Comparison of ENCODE assay signal across 8 cellular contexts in genomic region chr10:117004238-117004626, GRCh38. TPM values are rescaled to one million over a fixed set of nuclear protein-coding genes. Genes with fewer than 3 reads are reported as not detected.
DNase-seq lines count a peak whose midpoint lies in the region; ATAC-seq and TF ChIP-seq lines count a peak whose summit lies in the region.

No MANE protein-coding gene starts in this region.

- H3K4me1 Mint-ChIP-seq in natural killer cell, result no peaks in the 10 kb centered on the region
- no peaks in the 10 kb centered on the region for H3K4me1 Mint-ChIP-seq in natural killer cell treated with Interleukin-12 subunit alpha and Interleukin-12 subunit beta and Interleukin-15 and Interleukin-18, amount 100 ng/mL, for 72 hours (ENCODE audit: low read depth in 2 of 2)

- peak overlapping the region; percentile 71 for H3K4me3 Mint-ChIP-seq in natural killer cell
- H3K4me3 Mint-ChIP-seq in natural killer cell treated with Interleukin-12 subunit alpha and Interleukin-12 subunit beta and Interleukin-15 and Interleukin-18, amount 100 ng/mL, for 72 hours, result no peak overlapping the region

- no peaks in the 10 kb centered on the region for H3K27me3 ChIP-seq in adipocyte (replicated peaks; ENCODE audit: control insufficient read depth, insufficient read depth, low read length)
- no peaks in the 10 kb centered on the region for H3K27me3 ChIP-seq in testis

- peaks cover 0 to 2% of the 10 kb centered on the region in 2 donors for H3K9me3 Mint-ChIP-seq in natural killer cell
- no peaks in the 10 kb centered on the region for H3K9me3 Mint-ChIP-seq in natural killer cell treated with Interleukin-12 subunit alpha and Interleukin-12 subunit beta and Interleukin-15 and Interleukin-18, amount 100 ng/mL, for 72 hours

- ATAC-seq in natural killer cell (no peak), HG03280 (IDR thresholded peaks at IDR 0.05; ENCODE audit: unreplicated experiment) (peak; percentile 37), GM19328 (IDR thresholded peaks at IDR 0.05; ENCODE audit: unreplicated experiment) (no peak), HG03139 (IDR thresholded peaks at IDR 0.05; ENCODE audit: unreplicated experiment) (no peak)
- ATAC-seq in natural killer cell treated with Interleukin-12 subunit alpha and Interleukin-12 subunit beta and Interleukin-15 and Interleukin-18, amount 100 ng/mL, for 72 hours, result no peak

- H3K4me1 ChIP-seq in adipocyte (ENCODE audit: control insufficient read depth, insufficient read depth, low read length) (no peaks in the 10 kb centered on the region), testis (no peaks in the 10 kb centered on the region)

- H3K4me3 ChIP-seq in adipocyte (ENCODE audit: low read length) (peak overlapping the region; percentile 91), testis (peak overlapping the region; percentile 74 to 78)

- H3K27ac ChIP-seq in testis, result peak overlapping the region; percentile 60 to 84

- H3K27me3 Mint-ChIP-seq in natural killer cell (ENCODE audit: low read depth in 2 of 2), result peaks cover 7 to 11% of the 10 kb centered on the region in 2 donors
- H3K27me3 Mint-ChIP-seq in natural killer cell treated with Interleukin-12 subunit alpha and Interleukin-12 subunit beta and Interleukin-15 and Interleukin-18, amount 100 ng/mL, for 72 hours, result peaks cover 11 to 13% of the 10 kb centered on the region in 2 donors

- TF ChIP-seq POLR2A in testis (IDR thresholded peaks at IDR 0.05), result no peak

- no peaks in the 10 kb centered on the region for H3K36me3 ChIP-seq in adipocyte (ENCODE audit: control insufficient read depth, insufficient read depth, low read length, severe bottlenecking)
- H3K36me3 ChIP-seq in testis (ENCODE audit: low read depth, missing control alignments), result no peaks in the 10 kb centered on the region

- intact Hi-C loops in natural killer cell (cut with micrococcal nuclease), result no loop called here
- intact Hi-C loops in testis (cut with DNase I; ENCODE audit: low total_unique reads), result no loop called here

- H3K9me3 ChIP-seq in adipocyte (ENCODE audit: control insufficient read depth, low read length), result no peaks in the 10 kb centered on the region
- no peaks in the 10 kb centered on the region for H3K9me3 ChIP-seq in testis

- 30% methylated on average over 7 of the region's 7 CpGs for WGBS in testis, 2 donors

- H3K27ac Mint-ChIP-seq in natural killer cell, result no peak overlapping the region
- H3K27ac Mint-ChIP-seq in natural killer cell treated with Interleukin-12 subunit alpha and Interleukin-12 subunit beta and Interleukin-15 and Interleukin-18, amount 100 ng/mL, for 72 hours, result no peak overlapping the region

- DNase-seq in natural killer cell (no peak), adipocyte (ENCODE audit: low read depth) (no peak), iris pigment epithelial cell (ENCODE audit: low read depth) (peak; percentile 4), testis (no peak)
- DNase-seq in natural killer cell treated with Interleukin-12 subunit alpha and Interleukin-12 subunit beta and Interleukin-15 and Interleukin-18, amount 100 ng/mL, for 72 hours (ENCODE audit: low spot score), result no peak

- no peaks in the 10 kb centered on the region for H3K36me3 Mint-ChIP-seq in natural killer cell
- H3K36me3 Mint-ChIP-seq in natural killer cell treated with Interleukin-12 subunit alpha and Interleukin-12 subunit beta and Interleukin-15 and Interleukin-18, amount 100 ng/mL, for 72 hours, result no peaks in the 10 kb centered on the region

- H3K9ac ChIP-seq in adipocyte (ENCODE audit: low read length), result peak overlapping the region; percentile 74

- TF ChIP-seq CTCF in natural killer cell (IDR thresholded peaks at IDR 0.05) (no peak), testis (IDR thresholded peaks at IDR 0.05) (no peak)

RNA-seq across cellular contexts. Expression of gene SHTN1, which starts 0.8 kb away (rescaled TPM):
- total RNA-seq in natural killer cell (1 to 10 TPM in 2 of 3 donors, under 1 TPM in 1; 0.88 to 1.4 (median 1.1) TPM), testis (10 to 100 TPM; 71.0 to 77.3 TPM)
- not detected for total RNA-seq in natural killer cell treated with Interleukin-12 subunit alpha and Interleukin-12 subunit beta and Interleukin-15 and Interleukin-18, amount 100 ng/mL, for 72 hours
- 21.9 TPM for polyA plus RNA-seq in testis (ENCODE audit: insufficient read depth, low read depth, low replicate concordance)

Comparison
In these comparisons a context has a peak if more than half of its experiments do, and no peak if none do; other contexts are left out.
1. RNA of gene SHTN1, which starts 0.8 kb away (total RNA-seq): 71.0 to 77.3 TPM in testis; 0.88 to 1.4 TPM in natural killer cell and not detected in natural killer cell treated with Interleukin-12 subunit alpha and Interleukin-12 subunit beta and Interleukin-15 and Interleukin-18, amount 100 ng/mL, for 72 hours; every median in the first group is over 10 times any median in the second.